20 cellular contexts compared by ENCODE assay signal in genomic region chr6:14518515-14519217, GRCh38.
DNase-seq lines count a peak whose midpoint lies in the region; ATAC-seq and TF ChIP-seq lines count a peak whose summit lies in the region.
"Had no signal": no experiment of that assay in that cellular context is flagged by ENCODE, and none has a peak within 500 bp of the region (broad histone marks: within the 10 kb centered on the region; RNA-seq: fewer than 3 reads in every experiment).

No MANE protein-coding gene starts in this region.

- no peaks in the 10 kb centered on the region; the same call in 1 of the 2 replicates for H3K9me1 ChIP-seq in IMR-90 (ENCODE audit: insufficient read depth, low read length)

- H3K9ac ChIP-seq in IMR-90 (ENCODE audit: low read depth, low read length): no peak overlapping the region

- H3K9me3 Mint-ChIP-seq in nephron: no peaks in the 10 kb centered on the region
- peaks cover 2% of the 10 kb centered on the region for H3K9me3 Mint-ChIP-seq in activated CD4-positive, alpha-beta memory T cell treated with anti-CD3 and anti-CD28 coated beads, Interleukin-2, amount 10 ng/mL, durations not matched to agents 7 days and 5 days
- H3K9me3 Mint-ChIP-seq: activated naive CD8-positive, alpha-beta T cell treated with anti-CD3 and anti-CD28 coated beads for 36 hours; activated T-helper 1 cell treated with anti-CD3 and anti-CD28 coated beads, Interleukin-12 subunit alpha, Interleukin-12 subunit beta, Interleukin-2, Interleukin-4 antibody, amounts not matched to agents 30 ng/mL and 10 ng/mL and 1 ng/mL, durations not matched to agents 14 hours and 24 hours and 36 hours had no signal

- H2AK9ac ChIP-seq in IMR-90 (replicated peaks; ENCODE audit: low read depth, low read length, poor library complexity): no peak overlapping the region

- in situ Hi-C loops in IMR-90 (cut with MboI; ENCODE audit: low sequenced_read_pairs): no loop called here
- in situ Hi-C loops in ACHN (cut with HindIII; ENCODE audit: low pct_ligation_motif_present, low pct_unique_long_range_greater_than_20kb, low sequenced_read_pairs): no loop called here

- no peaks in the 10 kb centered on the region for H3K36me3 Mint-ChIP-seq in nephron (ENCODE audit: low read depth)
- H3K36me3 Mint-ChIP-seq in activated CD4-positive, alpha-beta memory T cell treated with anti-CD3 and anti-CD28 coated beads, Interleukin-2, amount 10 ng/mL, durations not matched to agents 7 days and 5 days (ENCODE audit: low read depth): peaks cover 4% of the 10 kb centered on the region
- H3K36me3 Mint-ChIP-seq: activated naive CD8-positive, alpha-beta T cell treated with anti-CD3 and anti-CD28 coated beads for 36 hours; brain had no signal

- POLR2A ChIA-PET in IMR-90 (lab: Charles Lee; ENCODE audit: unreplicated experiment): no interaction called here
- POLR2A ChIA-PET in activated CD4-positive, alpha-beta memory T cell treated with anti-CD3 and anti-CD28 coated beads, Interleukin-2, amount 10 ng/mL, durations not matched to agents 7 days and 5 days (lab: Charles Lee): no interaction called here

- CTCF ChIA-PET in IMR-90 (lab: Yijun Ruan, JAX): interaction anchor here (0.8 kb wide), 1 partner anchor 24 kb away, joined by 3 read pairs; no protein-coding TSS in a partner anchor
- CTCF ChIA-PET in activated CD4-positive, alpha-beta memory T cell treated with anti-CD3 and anti-CD28 coated beads, Interleukin-2, amount 10 ng/mL, durations not matched to agents 7 days and 5 days (lab: Charles Lee): no interaction called here

- H3K56ac ChIP-seq in IMR-90 (ENCODE audit: extremely low read depth, insufficient read depth, low read length): no peak overlapping the region

- H3K36me3 ChIP-seq in IMR-90 (ENCODE audit: control insufficient read depth, insufficient read depth, low read length) (no peaks in the 10 kb centered on the region), esophagus muscularis mucosa (no peaks in the 10 kb centered on the region)
- H3K36me3 ChIP-seq: suprapubic skin had no signal

- no TSS peak for BruUV-seq in IMR-90 (replicated peaks; lab: Mats Ljungman, UMichigan)

- H2BK5ac ChIP-seq in IMR-90 (ENCODE audit: low read depth, low read length, poor library complexity, severe bottlenecking): no peak overlapping the region

- H3K27me3 Mint-ChIP-seq in nephron (ENCODE audit: low read depth): peaks cover 4% of the 10 kb centered on the region
- no peaks in the 10 kb centered on the region for H3K27me3 Mint-ChIP-seq in activated CD4-positive, alpha-beta memory T cell treated with anti-CD3 and anti-CD28 coated beads, Interleukin-2, amount 10 ng/mL, durations not matched to agents 7 days and 5 days
- H3K27me3 Mint-ChIP-seq: activated naive CD8-positive, alpha-beta T cell treated with anti-CD3 and anti-CD28 coated beads for 36 hours; brain had no signal

- H3K79me1 ChIP-seq in IMR-90 (ENCODE audit: low read depth in 1 of 2, low read length in 2 of 2): no peaks in the 10 kb centered on the region

- no peak overlapping the region for H3K27ac ChIP-seq in IMR-90 (ENCODE audit: insufficient read depth, low read length)
- H3K27ac ChIP-seq in esophagus muscularis mucosa (replicated peaks in 1 of 4): no peak overlapping the region
- H3K27ac ChIP-seq: coronary artery, suprapubic skin had no signal

- no peak overlapping the region for H2BK120ac ChIP-seq in IMR-90 (ENCODE audit: low read depth, low read length)

- intact Hi-C loops in IMR-90 (cut with micrococcal nuclease) (no loop called here), esophagus muscularis mucosa (cut with DNase I) (no loop called here)

- H3K4me1 Mint-ChIP-seq in nephron: peaks cover 40% of the 10 kb centered on the region
- H3K4me1 Mint-ChIP-seq in activated CD4-positive, alpha-beta memory T cell treated with anti-CD3 and anti-CD28 coated beads, Interleukin-2, amount 10 ng/mL, durations not matched to agents 7 days and 5 days: no peaks in the 10 kb centered on the region

- no peak overlapping the region for H4K5ac ChIP-seq in IMR-90 (ENCODE audit: low read depth, low read length)

- H3K4me3 ChIP-seq in IMR-90 (ENCODE audit: insufficient read depth, low read depth, low read length): no peak overlapping the region
- no peak overlapping the region for H3K4me3 ChIP-seq in esophagus muscularis mucosa
- H3K4me3 ChIP-seq: coronary artery, mucosa of descending colon, suprapubic skin had no signal

- H2AFZ ChIP-seq in IMR-90 (replicated peaks; ENCODE audit: low read length, poor library complexity): no peak overlapping the region

- no peaks in the 10 kb centered on the region for H4K20me1 ChIP-seq in IMR-90 (ENCODE audit: insufficient read depth, low read length)

- H3K4ac ChIP-seq in IMR-90 (ENCODE audit: low read depth, low read length): no peak overlapping the region

- no peak overlapping the region for H4K91ac ChIP-seq in IMR-90 (ENCODE audit: insufficient read depth, low read depth, low read length)

- WGBS in IMR-90 (ENCODE audit: extremely low coverage in 2 of 2, insufficient read length in 1 of 2), 2 experiments: 48% methylated on average over 3 of the region's 14 CpGs; no CpG with 5 or more reads in 1 of the 2 experiments
- whole genome bisulfite sequencing in esophagus muscularis mucosa: 62% methylated on average over 13 of the region's 14 CpGs

- TF ChIP-seq EP300 in esophagus muscularis mucosa (IDR thresholded peaks at IDR 0.05): no peak

- no peak for TF ChIP-seq CTCF in IMR-90 (conservative IDR thresholded peaks at IDR 0.05; ENCODE audit: low read depth, low read length)
- no peak for TF ChIP-seq CTCF in esophagus muscularis mucosa (IDR thresholded peaks at IDR 0.05)
- no peak for TF ChIP-seq CTCF in nephron (IDR thresholded peaks at IDR 0.05; ENCODE audit: unreplicated experiment in 3 of 3)
- no peak for TF ChIP-seq CTCF in GM10266 (IDR thresholded peaks at IDR 0.05; ENCODE audit: control insufficient read depth, insufficient read depth, low read depth, missing control alignments)

- ATAC-seq in IMR-90 (ENCODE audit: low read depth): no peak
- ATAC-seq: left colon, mucosa of descending colon had no signal

- no peak overlapping the region for H4K8ac ChIP-seq in IMR-90 (ENCODE audit: low read depth in 2 of 2, low read length in 2 of 2)

- dilution Hi-C loops in IMR-90 (cut with HindIII; ENCODE audit: low sequenced_read_pairs, unreplicated experiment): no loop called here

- no peak overlapping the region for H3K4me2 ChIP-seq in IMR-90 (ENCODE audit: low read depth, low read length)

- no peak overlapping the region for H2BK20ac ChIP-seq in IMR-90 (ENCODE audit: low read depth, low read length)

- H3K23ac ChIP-seq in IMR-90 (ENCODE audit: low read depth, low read length): no peak overlapping the region

- DNase-seq in D341Med (ENCODE audit: low spot score): peak; percentile 77
- peak; percentile 12 for DNase-seq in IMR-90
- DNase-seq in esophagus muscularis mucosa (ENCODE audit: extremely low spot score): peak; percentile 78
- no peak for DNase-seq in activated CD4-positive, alpha-beta memory T cell treated with anti-CD3 and anti-CD28 coated beads, Interleukin-2, amount 10 ng/mL, durations not matched to agents 7 days and 5 days
- DNase-seq in ACHN: no peak
- no peak for DNase-seq in GM10266 (ENCODE audit: extremely low spot score)
- DNase-seq: activated CD4-positive, alpha-beta T cell treated with anti-CD3 and anti-CD28 coated beads for 1 hour; activated naive CD8-positive, alpha-beta T cell treated with anti-CD3 and anti-CD28 coated beads for 36 hours; COR-L47; H7; left colon; mucosa of descending colon; NCI-H1436; NCI-H774; T-helper 9 cell had no signal

- no peak overlapping the region for H2AK5ac ChIP-seq in IMR-90 (ENCODE audit: low read depth, low read length)

- H3K4me3 Mint-ChIP-seq in nephron: no peak overlapping the region
- H3K4me3 Mint-ChIP-seq in activated CD4-positive, alpha-beta memory T cell treated with anti-CD3 and anti-CD28 coated beads, Interleukin-2, amount 10 ng/mL, durations not matched to agents 7 days and 5 days: no peak overlapping the region
- H3K4me3 Mint-ChIP-seq: activated naive CD8-positive, alpha-beta T cell treated with anti-CD3 and anti-CD28 coated beads for 36 hours; activated T-helper 1 cell treated with anti-CD3 and anti-CD28 coated beads, Interleukin-12 subunit alpha, Interleukin-12 subunit beta, Interleukin-2, Interleukin-4 antibody, amounts not matched to agents 30 ng/mL and 10 ng/mL and 1 ng/mL, durations not matched to agents 14 hours and 24 hours and 36 hours; brain had no signal

- no peak overlapping the region for H3K18ac ChIP-seq in IMR-90 (ENCODE audit: low read depth, low read length)

- H3K27ac Mint-ChIP-seq in nephron: peak overlapping the region; percentile 32 to 52 (median 43)
- H3K27ac Mint-ChIP-seq in activated CD4-positive, alpha-beta memory T cell treated with anti-CD3 and anti-CD28 coated beads, Interleukin-2, amount 10 ng/mL, durations not matched to agents 7 days and 5 days: no peak overlapping the region
- H3K27ac Mint-ChIP-seq: activated naive CD8-positive, alpha-beta T cell treated with anti-CD3 and anti-CD28 coated beads for 36 hours; activated T-helper 1 cell treated with anti-CD3 and anti-CD28 coated beads, Interleukin-12 subunit alpha, Interleukin-12 subunit beta, Interleukin-2, Interleukin-4 antibody, amounts not matched to agents 30 ng/mL and 10 ng/mL and 1 ng/mL, durations not matched to agents 14 hours and 24 hours and 36 hours had no signal

- no peaks in the 10 kb centered on the region for H3K4me1 ChIP-seq in IMR-90 (ENCODE audit: control insufficient read depth, insufficient read depth, low read length)
- peaks cover 0 to 10% (median 5%) of the 10 kb centered on the region in 4 donors for H3K4me1 ChIP-seq in esophagus muscularis mucosa

- TF ChIP-seq POLR2A in IMR-90 (IDR thresholded peaks at IDR 0.05; ENCODE audit: low read depth, low read length) (no peak), esophagus muscularis mucosa (IDR thresholded peaks at IDR 0.05; ENCODE audit: low read depth) (no peak)

- H3K27me3 ChIP-seq in IMR-90 (ENCODE audit: control insufficient read depth, insufficient read depth, low read length): no peaks in the 10 kb centered on the region
- no peaks in the 10 kb centered on the region for H3K27me3 ChIP-seq in esophagus muscularis mucosa
- H3K27me3 ChIP-seq: suprapubic skin had no signal

- H3K9me3 ChIP-seq in IMR-90 (ENCODE audit: control insufficient read depth, insufficient read depth, low read length): no peaks in the 10 kb centered on the region
- no peaks in the 10 kb centered on the region for H3K9me3 ChIP-seq in esophagus muscularis mucosa
- H3K9me3 ChIP-seq: mucosa of descending colon, suprapubic skin had no signal

- H3K14ac ChIP-seq in IMR-90 (replicated peaks; ENCODE audit: low read depth, low read length): no peak overlapping the region

- no peak overlapping the region for H2BK15ac ChIP-seq in IMR-90 (ENCODE audit: low read depth, low read length)

- TF ChIP-seq RAD21 in IMR-90 (IDR thresholded peaks at IDR 0.05; ENCODE audit: low read length): no peak

TF ChIP-seq in IMR-90, 13 proteins besides CTCF, POLR2A, EP300 and RAD21 (continues in another document):
- TF ChIP-seq SMC3 (IDR thresholded peaks at IDR 0.05; ENCODE audit: low read depth, low read length): no peak
- no peak for TF ChIP-seq CEBPB (IDR thresholded peaks at IDR 0.05; ENCODE audit: low read depth, low read length)
- no peak for TF ChIP-seq NFE2L2 (IDR thresholded peaks at IDR 0.05; ENCODE audit: low read depth, low read length)
- no peak for TF ChIP-seq FOS (IDR thresholded peaks at IDR 0.05; ENCODE audit: low read depth, low read length)
- no peak for TF ChIP-seq MXI1 (IDR thresholded peaks at IDR 0.05; ENCODE audit: borderline replicate concordance, low read depth, low read length)

Comparison
In these comparisons a context has a peak if more than half of its experiments do, and no peak if none do; other contexts are left out.
1. DNase-seq: peak in D341Med (single experiment), IMR-90 (single experiment) and esophagus muscularis mucosa (single experiment); none in activated CD4-positive, alpha-beta memory T cell treated with anti-CD3 and anti-CD28 coated beads, Interleukin-2, amount 10 ng/mL, durations not matched to agents 7 days and 5 days (single experiment), ACHN (single experiment) and GM10266 (single experiment).